In the genomic region with DNA sequence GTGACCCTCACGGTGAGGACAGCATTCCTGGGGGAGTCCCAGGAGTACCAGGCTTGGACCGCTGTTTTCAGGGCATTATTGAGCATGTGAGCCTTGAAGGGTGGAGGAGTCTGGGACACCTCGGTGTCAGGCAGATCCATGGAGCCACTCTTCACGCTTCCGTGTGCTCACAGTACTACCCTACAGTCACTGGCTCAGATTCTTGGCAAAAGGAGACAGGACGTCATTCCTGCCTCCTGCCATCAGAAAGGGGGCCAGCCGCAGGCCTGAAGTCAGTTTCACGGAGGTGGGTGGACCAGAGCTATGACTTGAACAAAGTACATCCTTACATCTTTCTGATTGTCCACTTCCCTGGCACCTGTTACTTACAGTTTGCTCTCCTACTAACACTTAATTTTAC, we compare ENCODE assay signal across 26 cellular contexts.
"Had no signal": no experiment of that assay in that cellular context is flagged by ENCODE, and none has a peak within 500 bp of the region (broad histone marks: within the 10 kb centered on the region; RNA-seq: fewer than 3 reads in every experiment).

No MANE protein-coding gene starts in this region.

- DNase-seq: activated B cell treated with CpG ODN at 0.5 μM for 24 hours; activated CD4-positive, alpha-beta T cell treated with anti-CD3 and anti-CD28 coated beads for 48 hours; activated CD4-positive, alpha-beta T cell treated with anti-CD3 and anti-CD28 coated beads, Interleukin-2, amount 50 U/mL, for 1 hour; activated CD4-positive, alpha-beta T cell treated with anti-CD3 and anti-CD28 coated beads, Interleukin-2, amount 50 U/mL, for 48 hours; activated CD8-positive, alpha-beta memory T cell treated with anti-CD3 and anti-CD28 coated beads for 24 hours; activated CD8-positive, alpha-beta T cell treated with anti-CD3 and anti-CD28 coated beads for 36 hours; activated effector memory CD4-positive, alpha-beta T cell treated with Interleukin-2 at 50 U/mL for 16 hours; activated naive CD4-positive, alpha-beta T cell treated with anti-CD3 and anti-CD28 coated beads, Interleukin-2, amount 10 ng/mL, durations not matched to agents 7 days and 5 days; activated naive CD8-positive, alpha-beta T cell treated with anti-CD3 and anti-CD28 coated beads, Interleukin-2, amount 10 ng/mL, durations not matched to agents 7 days and 5 days; activated T-cell treated with anti-CD3 and anti-CD28 coated beads, Interleukin-2, amount 50 U/mL, for 4 hours; central memory CD4-positive, alpha-beta T cell; cortex of kidney; dermis blood vessel endothelial cell; effector CD4-positive, alpha-beta T cell; effector memory CD8-positive, alpha-beta T cell; erythroblast; foreskin keratinocyte; gastrocnemius medialis; glutamatergic neuron; heart left ventricle; T-helper 2 cell had no signal

- H3K4me1 ChIP-seq: ascending aorta, breast epithelium, esophagus muscularis mucosa, gastrocnemius medialis had no signal

- H3K27ac ChIP-seq: ascending aorta, breast epithelium, cardiac muscle cell, esophagus muscularis mucosa, foreskin keratinocyte, gastrocnemius medialis, heart left ventricle, VCaP had no signal

- H3K27me3 ChIP-seq: ascending aorta, breast epithelium, foreskin keratinocyte, heart left ventricle had no signal

- H3K9me3 ChIP-seq: ascending aorta, breast epithelium, esophagus muscularis mucosa, gastrocnemius medialis, heart left ventricle had no signal

- H3K4me3 ChIP-seq: ascending aorta, breast epithelium, cardiac muscle cell, esophagus muscularis mucosa, gastrocnemius medialis, heart left ventricle had no signal

- H3K36me3 ChIP-seq: ascending aorta, breast epithelium, cardiac muscle cell, esophagus muscularis mucosa, gastrocnemius medialis, heart left ventricle had no signal
